Comparison of ENCODE assay signal across 22 cellular contexts in the genomic region with DNA sequence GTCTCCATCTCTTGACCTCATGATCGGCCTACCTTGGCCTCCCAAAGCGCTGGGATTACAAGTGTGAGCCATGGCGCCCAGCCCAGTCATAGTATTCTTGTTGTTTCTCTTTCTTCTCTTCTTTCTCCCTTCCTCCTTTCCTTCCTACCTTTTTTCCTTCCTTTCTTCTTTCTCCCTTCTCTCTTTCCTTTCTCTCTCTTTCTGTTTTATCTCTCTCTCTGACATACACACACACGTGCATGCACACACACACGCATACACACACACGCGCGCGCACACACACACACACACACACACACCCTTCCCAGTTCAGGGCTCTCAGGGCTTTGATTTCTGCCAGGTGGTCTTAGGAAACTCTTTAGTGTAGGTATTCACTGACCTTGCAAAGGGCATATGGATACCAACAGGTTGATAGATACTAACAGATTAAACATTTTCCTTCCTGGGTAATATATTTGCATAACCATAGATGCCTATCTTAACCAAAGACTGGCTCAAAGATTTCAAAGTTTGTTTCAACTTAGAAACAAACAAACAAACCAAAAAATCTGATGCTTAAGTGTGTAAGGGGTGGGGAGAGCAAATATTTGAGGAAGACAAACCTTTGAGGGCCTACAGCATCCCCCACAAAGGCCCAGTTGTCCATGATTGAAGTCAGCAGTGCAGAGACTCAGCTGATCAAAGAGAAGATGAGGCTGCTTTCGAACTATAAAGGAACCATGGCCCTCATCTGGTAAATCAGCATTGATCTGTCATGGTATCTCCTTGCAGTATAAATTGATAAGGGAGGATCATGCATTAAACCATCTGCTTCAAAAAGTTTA.
A peak's percentile ranks its signal among the peaks of the same experiment; 100 is the strongest.
DNase-seq lines count a peak whose midpoint lies in the region; ATAC-seq, FAIRE-seq and TF ChIP-seq lines count a peak whose summit lies in the region.
"Had no signal": no experiment of that assay in that cellular context is flagged by ENCODE, and none has a peak within 500 bp of the region (broad histone marks: within the 10 kb centered on the region; RNA-seq: fewer than 3 reads in every experiment).

No MANE protein-coding gene starts in this region.

- TF ChIP-seq EP300 in HepG2 (IDR thresholded peaks at IDR 0.05; ENCODE audit: low read depth in 2 of 2, low read length in 2 of 2) (peak; percentile 94 to 96; a peak in 3 of 4 replicates), HepG2 (CRISPR knock-in tag; IDR thresholded peaks at IDR 0.05; ENCODE audit: borderline replicate concordance) (peak; percentile 96), H1 (IDR thresholded peaks at IDR 0.05; ENCODE audit: borderline replicate concordance in 1 of 2, low read depth in 2 of 2, low read length in 2 of 2) (no peak)

- peak overlapping the region; percentile 36 for H2BK120ac ChIP-seq in H1 (replicated peaks; ENCODE audit: low read depth, low read length)

- peaks cover 66% of the 10 kb centered on the region for H3K4me1 Mint-ChIP-seq in nephron
- H3K4me1 Mint-ChIP-seq: IgD-negative memory B cell had no signal

- H3K4me3 Mint-ChIP-seq in nephron = no peak overlapping the region
- H3K4me3 Mint-ChIP-seq: CD4-positive, alpha-beta T cell; IgD-negative memory B cell had no signal

- no TSS peak for BruUV-seq in HepG2 (replicated peaks; lab: Mats Ljungman, UMichigan)

- no peaks in the 10 kb centered on the region for H3K79me2 ChIP-seq in HepG2 (ENCODE audit: insufficient read depth, low read length)
- H3K79me2 ChIP-seq in H1 (ENCODE audit: control insufficient read depth in 1 of 2, insufficient read depth in 2 of 2, low read length in 2 of 2) = no peaks in the 10 kb centered on the region

- H3K4me2 ChIP-seq in HepG2 (ENCODE audit: low read depth, low read length) = peak overlapping the region; percentile 71
- H3K4me2 ChIP-seq in H1 (ENCODE audit: insufficient read depth in 1 of 2, low read depth in 2 of 2, low read length in 2 of 2) = peak overlapping the region in 1 of 2 experiments; percentile 49; a peak in 2 of 4 replicates
- H3K4me2 ChIP-seq: BLaER1 had no signal

- no peaks in the 10 kb centered on the region for H3K27me3 ChIP-seq in HepG2 (ENCODE audit: control insufficient read depth in 1 of 2, insufficient read depth in 2 of 2, low read length in 2 of 2)
- no peaks in the 10 kb centered on the region for H3K27me3 ChIP-seq in right lobe of liver
- H3K27me3 ChIP-seq in H1 (replicated peaks in 1 of 4; ENCODE audit: control insufficient read depth in 3 of 4, extremely low read depth in 1 of 4, insufficient read depth in 3 of 4, low read length in 3 of 4) = no peaks in the 10 kb centered on the region
- H3K27me3 ChIP-seq: BLaER1, Peyer's patch had no signal

- POLR2A ChIA-PET in HepG2 (lab: Yijun Ruan, JAX) = no interaction called here
- POLR2A ChIA-PET in H1 (lab: Charles Lee; ENCODE audit: partially characterized antibody) = interaction anchor here (2.6 kb wide), 1 partner anchor 287 kb away, joined by 19 read pairs; the partner anchor contains the start of gene SEMA6A

- H3K27ac Mint-ChIP-seq in nephron = peak overlapping the region; percentile 55 to 91 (median 78)
- H3K27ac Mint-ChIP-seq: CD4-positive, alpha-beta T cell; IgD-negative memory B cell had no signal

- no peaks in the 10 kb centered on the region for H3K36me3 Mint-ChIP-seq in nephron (ENCODE audit: low read depth)
- H3K36me3 Mint-ChIP-seq: IgD-negative memory B cell had no signal

- no peak overlapping the region for H3K23ac ChIP-seq in H1 (ENCODE audit: insufficient read length)

- WGBS in HepG2 (ENCODE audit: low lambda C conversion rate) = 31% methylated on average over 10 of the region's 10 CpGs
- 78% methylated on average over 10 of the region's 10 CpGs for WGBS in right lobe of liver (ENCODE audit: insufficient coverage, low coverage, low lambda C conversion rate, missing lambda C conversion rate)
- WGBS in H1 (ENCODE audit: extremely low coverage in 1 of 2, insufficient coverage in 1 of 2, insufficient read length in 1 of 2, insufficient replicate concordance in 2 of 2, low coverage in 1 of 2, low lambda C conversion rate in 2 of 2, missing lambda C conversion rate in 1 of 2), 2 experiments = 86% methylated on average over 10 of the region's 10 CpGs; no CpG with 5 or more reads in 1 of the 2 experiments

- H4K8ac ChIP-seq in H1 (ENCODE audit: extremely low read depth, insufficient read depth, low read length) = no peak overlapping the region

- H2BK5ac ChIP-seq in H1 (ENCODE audit: low read depth, low read length) = peak overlapping the region; percentile 89; the same call in 1 of the 2 replicates

- CTCF ChIA-PET in HepG2 (lab: Yijun Ruan, JAX; ENCODE audit: low intra/inter-chr PET ratio, low total read pairs) = no interaction called here
- CTCF ChIA-PET in H1 (lab: Charles Lee; ENCODE audit: partially characterized antibody) = interaction anchor here (1.0 to 1.9 kb wide), 3 partner anchors 22 to 85 kb away, joined by 3 to 4 read pairs (median 3); no protein-coding TSS in a partner anchor

- H3K36me3 ChIP-seq in HepG2 (replicated peaks in 1 of 2; ENCODE audit: control insufficient read depth in 1 of 2, insufficient read depth in 2 of 2, low read length in 2 of 2) (no peaks in the 10 kb centered on the region), right lobe of liver (no peaks in the 10 kb centered on the region), H1 (ENCODE audit: control insufficient read depth in 2 of 4, insufficient read depth in 4 of 4, low read length in 3 of 4) (no peaks in the 10 kb centered on the region)
- H3K36me3 ChIP-seq: BLaER1, Peyer's patch had no signal

- H2AK5ac ChIP-seq in H1 (ENCODE audit: low read depth, low read length) = peak overlapping the region; percentile 92

- no peaks in the 10 kb centered on the region for H3K9me3 ChIP-seq in HepG2 (ENCODE audit: low read length)
- H3K9me3 ChIP-seq in right lobe of liver = no peaks in the 10 kb centered on the region
- H3K9me3 ChIP-seq in H1 (ENCODE audit: insufficient read depth in 2 of 2, low read depth in 1 of 2, low read length in 1 of 2) = no peaks in the 10 kb centered on the region
- H3K9me3 ChIP-seq: BLaER1, Peyer's patch had no signal

- peak; percentile 82 for ATAC-seq in HepG2
- ATAC-seq in right lobe of liver = no peak

- peaks cover 2% of the 10 kb centered on the region for H3K9me3 Mint-ChIP-seq in nephron
- H3K9me3 Mint-ChIP-seq: CD4-positive, alpha-beta T cell; IgD-negative memory B cell had no signal

- H3K27me3 Mint-ChIP-seq in nephron (ENCODE audit: low read depth) = peaks cover 3% of the 10 kb centered on the region
- H3K27me3 Mint-ChIP-seq: CD4-positive, alpha-beta T cell had no signal

- peak overlapping the region; percentile 96 for H3K4ac ChIP-seq in H1 (replicated peaks; ENCODE audit: insufficient read length, low read depth, low read length)

- H4K91ac ChIP-seq in H1 (replicated peaks; ENCODE audit: insufficient read length, low read length) = peak overlapping the region; percentile 50

- H3K4me1 ChIP-seq in HepG2 (ENCODE audit: insufficient read depth, low read length) = peaks cover 90% of the 10 kb centered on the region
- H3K4me1 ChIP-seq in right lobe of liver = peaks cover 0 to 3% (median 0%) of the 10 kb centered on the region in 4 donors
- H3K4me1 ChIP-seq in H1 (replicated peaks in 1 of 4; ENCODE audit: control insufficient read depth in 3 of 4, insufficient read depth in 4 of 4, low read length in 3 of 4) = peaks cover 8 to 28% (median 18%) of the 10 kb centered on the region in 4 experiments
- H3K4me1 ChIP-seq: BLaER1, Peyer's patch had no signal

- H3K18ac ChIP-seq in H1 (ENCODE audit: extremely low read depth, low read length) = peak overlapping the region; percentile 86; the same call in 1 of the 2 replicates

- H4K5ac ChIP-seq in H1 (ENCODE audit: insufficient read length, low read depth, low read length) = peak overlapping the region; percentile 95

- DNase-seq in HepG2 (ENCODE audit: low spot score) (peak; percentile 99), right lobe of liver (no peak), H1 (ENCODE audit: low read depth in 1 of 2, low spot score in 2 of 2) (no peak), hepatic stellate cell (ENCODE audit: low spot score) (no peak), SKM-1 treated with dmso at 0.1 percent for 144 hours (lab: John Stamatoyannopoulos, UW; ENCODE audit: unreplicated experiment) (no peak)
- no peak for DNase-seq in stimulated activated CD4-positive, alpha-beta T cell treated with anti-CD3 and anti-CD28 coated beads, Interleukin-2, amount 100 ng/mL, for 24 hours
- no peak for DNase-seq in effector CD8-positive, alpha-beta T cell (lab: John Stamatoyannopoulos, UW)
- DNase-seq: ACHN; CD4-positive, alpha-beta T cell; DMS153; GDM1; NCI-H1105; NCI-H146; NCI-H2029; NCI-H2227 treated with DMSO at 0.1 percent for 48 hours; NCI-H524; NCI-H774; Peyer's patch had no signal

- peak; percentile 92 for FAIRE-seq in HepG2 (lab: Jason Lieb, UNC)
- FAIRE-seq in H1 (lab: Jason Lieb, UNC) = peak; percentile 48

- H2BK15ac ChIP-seq in H1 (ENCODE audit: low read length) = 0 out of 2 replicates have a peak overlapping the region, but pooled peaks have one; percentile 54

- H3K9ac ChIP-seq in HepG2 (ENCODE audit: insufficient read depth, low read depth, low read length) = peak overlapping the region; percentile 86
- H3K9ac ChIP-seq in H1 (replicated peaks in 1 of 4; ENCODE audit: extremely low read depth in 1 of 4, low read depth in 3 of 4, low read length in 3 of 4) = no peak overlapping the region
- H3K9ac ChIP-seq: BLaER1 had no signal

- H4K20me1 ChIP-seq in HepG2 (ENCODE audit: insufficient read depth, low read length) = no peaks in the 10 kb centered on the region
- no peaks in the 10 kb centered on the region for H4K20me1 ChIP-seq in H1 (replicated peaks in 1 of 2; ENCODE audit: control insufficient read depth in 1 of 2, insufficient read depth in 2 of 2, low read length in 2 of 2)
- H4K20me1 ChIP-seq: BLaER1 had no signal

- H2BK12ac ChIP-seq in H1 (ENCODE audit: low read depth, low read length) = peak overlapping the region; percentile 91

- no peak overlapping the region for H3K14ac ChIP-seq in H1 (ENCODE audit: insufficient read length)

- no peaks in the 10 kb centered on the region; the same call in 1 of the 2 replicates for H3K23me2 ChIP-seq in H1 (ENCODE audit: low read depth, low read length)

- peak overlapping the region; percentile 65 for H3K56ac ChIP-seq in H1 (replicated peaks; ENCODE audit: insufficient read length, low read depth, low read length)

- in situ Hi-C loops in HepG2 (cut with HindIII; ENCODE audit: extremely low pct_ligation_motif_present, low pct_unique_long_range_greater_than_20kb) = loop anchor here (5.0 to 10.0 kb wide), 2 partner anchors 98 to 291 kb away; partner anchors contain the start of gene SEMA6A

- H3K27ac ChIP-seq in HepG2 (ENCODE audit: extremely low read length, insufficient read depth, low read length) (peak overlapping the region; percentile 99), right lobe of liver (no peak overlapping the region), H1 (ENCODE audit: low read depth, low read length) (no peak overlapping the region)
- H3K27ac ChIP-seq: 22Rv1, BLaER1, Peyer's patch had no signal

- H2AFZ ChIP-seq in HepG2 (ENCODE audit: low read length) (no peak overlapping the region), H1 (ENCODE audit: low read length) (no peak overlapping the region)

- H3K79me1 ChIP-seq in H1 (ENCODE audit: low read depth, low read length) = no peaks in the 10 kb centered on the region

- H3K4me3 ChIP-seq in HepG2 (replicated peaks in 1 of 3; ENCODE audit: insufficient read depth in 1 of 3, low read depth in 2 of 3, low read length in 3 of 3) = peak overlapping the region in 2 of 3 experiments; percentile 23 to 42; a peak in 1 of 6 replicates
- no peak overlapping the region for H3K4me3 ChIP-seq in right lobe of liver
- peak overlapping the region in 1 of 4 experiments; percentile 1; a peak in 1 of 8 replicates for H3K4me3 ChIP-seq in H1 (ENCODE audit: extremely low read depth in 1 of 4, insufficient read depth in 2 of 4, low read depth in 3 of 4, low read length in 4 of 4)
- H3K4me3 ChIP-seq: BLaER1, Peyer's patch had no signal

- TF ChIP-seq RAD21 in HepG2 (CRISPR knock-in tag; IDR thresholded peaks at IDR 0.05) = no peak
- no peak for TF ChIP-seq RAD21 in H1 (IDR thresholded peaks at IDR 0.05 in 1 of 2, conservative IDR thresholded peaks at IDR 0.05 in 1 of 2; ENCODE audit: low read depth in 2 of 2, low read length in 2 of 2)

- intact Hi-C loops in HepG2 (cut with micrococcal nuclease; ENCODE audit: unreplicated experiment) = loop anchor here (10.0 kb wide), 2 partner anchors 98 to 208 kb away; no protein-coding TSS in a partner anchor
- intact Hi-C loops in right lobe of liver (cut with DNase I) = no loop called here

- H2BK20ac ChIP-seq in H1 (ENCODE audit: low read length) = peak overlapping the region; percentile 63; the same call in 1 of the 2 replicates

- TF ChIP-seq POLR2A in HepG2 (IDR thresholded peaks at IDR 0.05; ENCODE audit: insufficient read depth in 1 of 2, low read depth in 2 of 2, low read length in 2 of 2) (no peak), right lobe of liver (IDR thresholded peaks at IDR 0.05) (no peak), H1 (IDR thresholded peaks at IDR 0.05; ENCODE audit: control extremely low read depth in 1 of 2, low read depth in 2 of 2, low read length in 2 of 2) (no peak)

- TF ChIP-seq CTCF in HepG2 (CRISPR knock-in tag; IDR thresholded peaks at IDR 0.05) (no peak), right lobe of liver (IDR thresholded peaks at IDR 0.05) (no peak), H1 (IDR thresholded peaks at IDR 0.05; ENCODE audit: control extremely low read depth in 1 of 3, insufficient read depth in 1 of 3, low read depth in 1 of 3, low read length in 3 of 3) (no peak), nephron (IDR thresholded peaks at IDR 0.05; ENCODE audit: unreplicated experiment in 3 of 3) (no peak)

Comparison
In these comparisons a context has a peak if more than half of its experiments do, and no peak if none do; other contexts are left out.
1. H3K4me3 ChIP-seq: peak in HepG2 (2 of 3); none in right lobe of liver (0 of 3).
2. Of the 41 proteins assayed by ChIP-seq in both HepG2 and H1: peak only in HepG2: ASH2L, ATF2, ATF3, EP300, HDAC2, JUN and 5 more; only in H1: none; in both: none; in neither: 28; mixed calls (peak in some experiments, not most) for 2.